Comparison of ENCODE assay signal across 26 cellular contexts in genomic region chr3:74631771-74632170, GRCh38. TPM values are rescaled to one million over a fixed set of nuclear protein-coding genes. Genes with fewer than 3 reads are reported as not detected.
"Had no signal": no experiment of that assay in that cellular context is flagged by ENCODE, and none has a peak within 500 bp of the region (broad histone marks: within the 10 kb centered on the region; RNA-seq: fewer than 3 reads in every experiment).

No MANE protein-coding gene starts in this region.

- H3K79me2 ChIP-seq: parathyroid adenoma had no signal

- DNase-seq: cortex of kidney; effector memory CD8-positive, alpha-beta T cell; erythroblast; esophagus squamous epithelium; gastrocnemius medialis; head of caudate nucleus; left cardiac atrium; left lung; natural killer cell; right lobe of liver; stimulated activated CD4-positive, alpha-beta T cell treated with anti-CD3 and anti-CD28 coated beads, Interleukin-4, amount 100 ng/mL, for 4 hours; stimulated activated naive CD8-positive, alpha-beta T cell treated with anti-CD3 and anti-CD28 coated beads, Interleukin-15, Interleukin-2, amounts not matched to agents 100 U/mL and 50 U/mL, for 24 hours; substantia nigra; testis; upper lobe of left lung had no signal

- H2AFZ ChIP-seq: parathyroid adenoma had no signal

- H3K27me3 ChIP-seq: esophagus squamous epithelium, gastrocnemius medialis, left lung, neutrophil, right lobe of liver, testis, tibial nerve, upper lobe of left lung had no signal

- H3K27ac ChIP-seq: esophagus squamous epithelium, gastrocnemius medialis, left lung, neutrophil, parathyroid adenoma, right lobe of liver, testis, tibial nerve, upper lobe of left lung had no signal

- H3K4me1 ChIP-seq: esophagus squamous epithelium, gastrocnemius medialis, left lung, parathyroid adenoma, right lobe of liver, testis, tibial nerve, upper lobe of left lung had no signal

- H3K36me3 ChIP-seq: esophagus squamous epithelium, gastrocnemius medialis, left lung, neutrophil, right lobe of liver, tibial nerve, upper lobe of left lung had no signal

- H3K9ac ChIP-seq: parathyroid adenoma had no signal

- H3K4me3 ChIP-seq: esophagus squamous epithelium, gastrocnemius medialis, left lung, right lobe of liver, testis, tibial nerve, upper lobe of left lung had no signal

- H3K9me3 ChIP-seq: esophagus squamous epithelium, gastrocnemius medialis, left lung, neutrophil, right lobe of liver, testis, tibial nerve, upper lobe of left lung had no signal

- ATAC-seq: effector memory CD8-positive, alpha-beta T cell; gastrocnemius medialis; left cardiac atrium; left lung; natural killer cell; right lobe of liver; stimulated activated memory B cell treated with anti-CD40 and anti-IgM and Interleukin-4, amounts not matched to agents 10 μg/mL and 1 μg/mL and 100 μg/mL, for 72 hours; stimulated activated naive CD8-positive, alpha-beta T cell treated with anti-CD3 and anti-CD28 coated beads, Interleukin-15, Interleukin-2, amounts not matched to agents 100 U/mL and 50 U/mL, for 24 hours had no signal

- FAIRE-seq: endometrium, islet of Langerhans, urothelium cell line had no signal

RNA-seq across cellular contexts. Expression of gene CNTN3, which starts 17.3 kb away (rescaled TPM):
- total RNA-seq: dermis microvascular lymphatic vessel endothelial cell, glomerular endothelial cell, lung microvascular endothelial cell, mononuclear cell, natural killer cell had no signal
